1 cellular context compared by ENCODE assay signal in the genomic region with DNA sequence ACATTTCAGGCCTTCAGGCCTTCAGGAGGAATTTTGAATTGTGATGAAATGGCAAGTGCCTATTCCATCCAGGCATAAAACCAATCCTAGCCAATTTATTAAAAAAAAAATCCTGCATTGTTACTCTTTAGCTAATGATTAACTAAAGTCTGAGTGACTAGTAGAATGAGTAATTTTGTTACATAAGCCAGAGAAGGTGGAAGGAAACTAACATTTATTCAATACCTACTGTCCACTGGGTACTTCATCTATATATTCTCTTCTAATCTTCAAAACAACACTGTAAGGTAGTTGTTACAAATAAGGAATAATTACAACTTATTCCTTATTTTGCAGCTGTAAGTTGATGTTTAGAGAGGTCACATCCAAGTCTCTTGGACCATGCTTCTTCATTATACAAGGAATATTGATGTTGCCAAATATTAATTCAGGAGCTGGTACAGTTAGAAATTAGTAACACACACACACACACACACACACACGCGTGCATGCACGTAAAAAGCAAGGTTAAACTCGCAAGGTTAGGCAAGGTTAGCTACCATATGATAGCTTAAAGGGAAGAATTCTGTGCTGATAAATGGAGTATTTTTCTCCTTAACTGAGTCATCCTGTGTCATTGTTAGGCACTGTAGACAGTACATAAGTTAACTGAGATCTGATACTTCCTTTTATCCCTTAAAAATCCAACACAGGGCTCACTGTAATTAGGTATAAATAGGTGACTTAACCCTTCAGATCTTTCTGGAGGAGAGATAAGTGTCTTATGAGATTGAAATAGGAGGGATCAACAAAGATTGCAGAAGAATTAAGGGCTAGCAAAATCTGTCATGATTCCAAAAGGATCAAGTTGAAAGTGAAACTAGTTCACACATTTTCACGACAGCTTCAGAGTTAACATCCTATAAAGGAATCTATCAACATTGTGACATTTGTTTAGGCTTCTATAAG.
A peak's percentile ranks its signal among the peaks of the same experiment; 100 is the strongest.
TF ChIP-seq lines count a peak whose summit lies in the region.

No MANE protein-coding gene starts in this region.

TF ChIP-seq in HEK293, 187 proteins besides CTCF, POLR2A, EP300 and RAD21 (continued from another document and continues in another):
- TF ChIP-seq ZNF792 (tag by site-specific recombination; IDR thresholded peaks at IDR 0.05) (no peak), ZNF292 (tag by site-specific recombination; IDR thresholded peaks at IDR 0.05; ENCODE audit: borderline replicate concordance, low read depth) (no peak), ZNF555 (tag by site-specific recombination; conservative IDR thresholded peaks at IDR 0.05) (no peak), HIC1 (tag by site-specific recombination; IDR thresholded peaks at IDR 0.05) (peak; percentile 55), ZNF600 (tag by site-specific recombination; IDR thresholded peaks at IDR 0.05) (peak; percentile 78), ZBTB20 (tag by site-specific recombination; IDR thresholded peaks at IDR 0.05) (no peak), ZNF366 (tag by site-specific recombination; conservative IDR thresholded peaks at IDR 0.05) (peak; percentile 62), ZNF223 (tag by site-specific recombination; IDR thresholded peaks at IDR 0.05) (no peak), SP3 (tag by site-specific recombination; IDR thresholded peaks at IDR 0.05) (0 out of 2 replicates have a peak, but pooled peaks have one; percentile 22), ZBTB7A (tag by site-specific recombination; IDR thresholded peaks at IDR 0.05; ENCODE audit: low read depth) (no peak), ZNF701 (tag by site-specific recombination; IDR thresholded peaks at IDR 0.05) (no peak), SP7 (tag by site-specific recombination; IDR thresholded peaks at IDR 0.05) (peak; percentile 87), ZXDB (tag by site-specific recombination; IDR thresholded peaks at IDR 0.05) (peak; percentile 61), TRIM28 (IDR thresholded peaks at IDR 0.05; ENCODE audit: borderline replicate concordance, low read length) (no peak), ATF2 (tag by site-specific recombination; IDR thresholded peaks at IDR 0.05; ENCODE audit: low read depth) (no peak), PATZ1 (tag by site-specific recombination; IDR thresholded peaks at IDR 0.05) (0 out of 2 replicates have a peak, but pooled peaks have one; percentile 28), ZBTB48 (tag by site-specific recombination; IDR thresholded peaks at IDR 0.05) (peak; percentile 87), KLF10 (tag by site-specific recombination; IDR thresholded peaks at IDR 0.05) (no peak), GFI1B (tag by site-specific recombination; IDR thresholded peaks at IDR 0.05) (peak; percentile 60; the same call in 1 of the 2 replicates), ZBTB17 (tag by site-specific recombination; IDR thresholded peaks at IDR 0.05) (peak; percentile 88), ZNF785 (tag by site-specific recombination; IDR thresholded peaks at IDR 0.05) (no peak), ZNF623 (tag by site-specific recombination; IDR thresholded peaks at IDR 0.05) (no peak), PRDM1 (tag by site-specific recombination; IDR thresholded peaks at IDR 0.05) (no peak), ZNF639 (tag by site-specific recombination; IDR thresholded peaks at IDR 0.05) (peak; percentile 65; the same call in 1 of the 2 replicates), ZFHX2 (tag by site-specific recombination; conservative IDR thresholded peaks at IDR 0.05) (no peak), KLF16 (tag by site-specific recombination; IDR thresholded peaks at IDR 0.05) (no peak), ZNF843 (tag by site-specific recombination; IDR thresholded peaks at IDR 0.05) (peak; percentile 51; the same call in 1 of the 2 replicates), ZNF664 (tag by site-specific recombination; IDR thresholded peaks at IDR 0.05) (peak; percentile 21; the same call in 1 of the 2 replicates), ZNF302 (tag by site-specific recombination; IDR thresholded peaks at IDR 0.05; ENCODE audit: low read depth) (no peak), ZNF132 (tag by site-specific recombination; IDR thresholded peaks at IDR 0.05; ENCODE audit: borderline replicate concordance) (no peak), ZNF391 (tag by site-specific recombination; IDR thresholded peaks at IDR 0.05; ENCODE audit: borderline replicate concordance, low read depth) (no peak), ZFP3 (tag by site-specific recombination; IDR thresholded peaks at IDR 0.05; ENCODE audit: low read depth) (no peak), ZNF629 (tag by site-specific recombination; IDR thresholded peaks at IDR 0.05) (peak; percentile 82), ZNF433 (tag by site-specific recombination; IDR thresholded peaks at IDR 0.05; ENCODE audit: low read depth) (no peak), GLI2 (tag by site-specific recombination; IDR thresholded peaks at IDR 0.05; ENCODE audit: borderline replicate concordance, low read depth) (no peak), ZNF529 (tag by site-specific recombination; IDR thresholded peaks at IDR 0.05; ENCODE audit: insufficient replicate concordance) (no peak), ZEB2 (tag by site-specific recombination; IDR thresholded peaks at IDR 0.05) (0 out of 2 replicates have a peak, but pooled peaks have one; percentile 39), IKZF3 (tag by site-specific recombination; IDR thresholded peaks at IDR 0.05) (no peak), ZNF24 (tag by site-specific recombination; IDR thresholded peaks at IDR 0.05) (0 out of 2 replicates have a peak, but pooled peaks have one; percentile 12), ZNF530 (tag by site-specific recombination; IDR thresholded peaks at IDR 0.05; ENCODE audit: low read depth) (no peak), ZNF473 (tag by site-specific recombination; IDR thresholded peaks at IDR 0.05) (no peak), ZNF571 (tag by site-specific recombination; IDR thresholded peaks at IDR 0.05) (no peak), ZNF184 (tag by site-specific recombination; IDR thresholded peaks at IDR 0.05) (no peak)
- TF ChIP-seq, protein P1, sequence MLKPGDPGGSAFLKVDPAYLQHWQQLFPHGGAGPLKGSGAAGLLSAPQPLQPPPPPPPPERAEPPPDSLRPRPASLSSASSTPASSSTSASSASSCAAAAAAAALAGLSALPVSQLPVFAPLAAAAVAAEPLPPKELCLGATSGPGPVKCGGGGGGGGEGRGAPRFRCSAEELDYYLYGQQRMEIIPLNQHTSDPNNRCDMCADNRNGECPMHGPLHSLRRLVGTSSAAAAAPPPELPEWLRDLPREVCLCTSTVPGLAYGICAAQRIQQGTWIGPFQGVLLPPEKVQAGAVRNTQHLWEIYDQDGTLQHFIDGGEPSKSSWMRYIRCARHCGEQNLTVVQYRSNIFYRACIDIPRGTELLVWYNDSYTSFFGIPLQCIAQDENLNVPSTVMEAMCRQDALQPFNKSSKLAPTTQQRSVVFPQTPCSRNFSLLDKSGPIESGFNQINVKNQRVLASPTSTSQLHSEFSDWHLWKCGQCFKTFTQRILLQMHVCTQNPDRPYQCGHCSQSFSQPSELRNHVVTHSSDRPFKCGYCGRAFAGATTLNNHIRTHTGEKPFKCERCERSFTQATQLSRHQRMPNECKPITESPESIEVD (tag by site-specific recombination; IDR thresholded peaks at IDR 0.05) = peak; percentile 76
- TF ChIP-seq, protein P2, sequence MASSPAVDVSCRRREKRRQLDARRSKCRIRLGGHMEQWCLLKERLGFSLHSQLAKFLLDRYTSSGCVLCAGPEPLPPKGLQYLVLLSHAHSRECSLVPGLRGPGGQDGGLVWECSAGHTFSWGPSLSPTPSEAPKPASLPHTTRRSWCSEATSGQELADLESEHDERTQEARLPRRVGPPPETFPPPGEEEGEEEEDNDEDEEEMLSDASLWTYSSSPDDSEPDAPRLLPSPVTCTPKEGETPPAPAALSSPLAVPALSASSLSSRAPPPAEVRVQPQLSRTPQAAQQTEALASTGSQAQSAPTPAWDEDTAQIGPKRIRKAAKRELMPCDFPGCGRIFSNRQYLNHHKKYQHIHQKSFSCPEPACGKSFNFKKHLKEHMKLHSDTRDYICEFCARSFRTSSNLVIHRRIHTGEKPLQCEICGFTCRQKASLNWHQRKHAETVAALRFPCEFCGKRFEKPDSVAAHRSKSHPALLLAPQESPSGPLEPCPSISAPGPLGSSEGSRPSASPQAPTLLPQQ (tag by site-specific recombination; IDR thresholded peaks at IDR 0.05) = no peak
- TF ChIP-seq, protein P3, sequence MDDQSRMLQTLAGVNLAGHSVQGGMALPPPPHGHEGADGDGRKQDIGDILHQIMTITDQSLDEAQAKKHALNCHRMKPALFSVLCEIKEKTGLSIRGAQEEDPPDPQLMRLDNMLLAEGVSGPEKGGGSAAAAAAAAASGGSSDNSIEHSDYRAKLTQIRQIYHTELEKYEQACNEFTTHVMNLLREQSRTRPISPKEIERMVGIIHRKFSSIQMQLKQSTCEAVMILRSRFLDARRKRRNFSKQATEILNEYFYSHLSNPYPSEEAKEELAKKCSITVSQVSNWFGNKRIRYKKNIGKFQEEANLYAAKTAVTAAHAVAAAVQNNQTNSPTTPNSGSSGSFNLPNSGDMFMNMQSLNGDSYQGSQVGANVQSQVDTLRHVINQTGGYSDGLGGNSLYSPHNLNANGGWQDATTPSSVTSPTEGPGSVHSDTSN (CRISPR knock-in tag; IDR thresholded peaks at IDR 0.05) = no peak
- TF ChIP-seq, protein P4, sequence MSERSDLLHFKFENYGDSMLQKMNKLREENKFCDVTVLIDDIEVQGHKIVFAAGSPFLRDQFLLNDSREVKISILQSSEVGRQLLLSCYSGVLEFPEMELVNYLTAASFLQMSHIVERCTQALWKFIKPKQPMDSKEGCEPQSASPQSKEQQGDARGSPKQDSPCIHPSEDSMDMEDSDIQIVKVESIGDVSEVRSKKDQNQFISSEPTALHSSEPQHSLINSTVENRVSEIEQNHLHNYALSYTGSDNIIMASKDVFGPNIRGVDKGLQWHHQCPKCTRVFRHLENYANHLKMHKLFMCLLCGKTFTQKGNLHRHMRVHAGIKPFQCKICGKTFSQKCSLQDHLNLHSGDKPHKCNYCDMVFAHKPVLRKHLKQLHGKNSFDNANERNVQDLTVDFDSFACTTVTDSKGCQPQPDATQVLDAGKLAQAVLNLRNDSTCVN (tag by site-specific recombination; optimal IDR thresholded peaks at IDR 0.05) = no peak
- TF ChIP-seq, protein P5, sequence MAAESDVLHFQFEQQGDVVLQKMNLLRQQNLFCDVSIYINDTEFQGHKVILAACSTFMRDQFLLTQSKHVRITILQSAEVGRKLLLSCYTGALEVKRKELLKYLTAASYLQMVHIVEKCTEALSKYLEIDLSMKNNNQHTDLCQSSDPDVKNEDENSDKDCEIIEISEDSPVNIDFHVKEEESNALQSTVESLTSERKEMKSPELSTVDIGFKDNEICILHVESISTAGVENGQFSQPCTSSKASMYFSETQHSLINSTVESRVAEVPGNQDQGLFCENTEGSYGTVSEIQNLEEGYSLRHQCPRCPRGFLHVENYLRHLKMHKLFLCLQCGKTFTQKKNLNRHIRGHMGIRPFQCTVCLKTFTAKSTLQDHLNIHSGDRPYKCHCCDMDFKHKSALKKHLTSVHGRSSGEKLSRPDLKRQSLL (tag by site-specific recombination; IDR thresholded peaks at IDR 0.05) = no peak
